16 cellular contexts compared by ENCODE assay signal in the genomic region with DNA sequence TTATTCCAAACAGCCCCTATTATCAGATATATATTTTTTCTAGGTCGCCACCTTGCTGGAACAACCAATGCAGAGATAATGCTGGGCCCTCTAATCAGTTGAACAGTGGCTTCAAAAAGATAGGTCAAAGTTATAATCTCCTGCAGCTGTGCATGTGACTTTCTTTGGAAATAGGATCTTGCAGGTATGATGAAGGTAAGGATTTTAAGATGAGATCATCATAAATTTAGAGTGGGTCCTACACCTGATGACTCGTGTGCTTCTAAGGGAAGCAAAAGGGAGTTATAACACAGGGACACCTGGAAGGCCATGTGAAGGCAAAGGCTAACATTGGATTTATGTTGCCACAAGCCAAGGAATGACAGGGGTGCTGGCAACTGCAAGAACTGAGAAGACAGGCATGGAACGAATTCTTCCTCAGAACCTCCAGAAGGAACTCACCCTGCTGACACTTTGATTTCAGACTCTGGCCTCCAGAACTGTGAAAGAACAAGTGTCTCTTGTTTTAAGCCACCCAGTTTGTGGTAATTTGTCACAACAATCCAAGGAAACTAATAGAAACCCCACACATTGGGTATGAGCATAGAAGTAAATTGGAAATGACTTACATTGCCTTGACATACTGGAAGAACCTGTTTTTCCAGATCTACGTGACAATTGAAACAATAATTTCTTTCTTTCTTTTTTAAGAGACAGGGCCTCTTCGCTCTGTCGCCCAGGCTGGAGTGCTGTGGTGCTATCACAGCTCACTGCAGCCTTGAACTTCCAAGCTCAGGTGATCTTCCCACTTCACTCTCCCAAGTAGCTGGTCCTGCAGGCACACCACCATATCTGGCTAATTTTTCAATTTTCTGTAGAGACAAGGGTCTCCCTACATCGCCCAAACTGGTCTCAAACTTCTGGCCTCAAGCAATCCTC. TPM values are rescaled to one million over a fixed set of nuclear protein-coding genes. Genes with fewer than 3 reads are reported as not detected.
DNase-seq lines count a peak whose midpoint lies in the region; ATAC-seq and TF ChIP-seq lines count a peak whose summit lies in the region.
"Had no signal": no experiment of that assay in that cellular context is flagged by ENCODE, and none has a peak within 500 bp of the region (broad histone marks: within the 10 kb centered on the region; RNA-seq: fewer than 3 reads in every experiment).

No MANE protein-coding gene starts in this region.

- intact Hi-C loops in colonic mucosa (cut with DNase I), result no loop called here

- peak overlapping the region; percentile 38; the same call in 1 of the 2 replicates for H2AFZ ChIP-seq in GM23338

- peaks cover 17% of the 10 kb centered on the region; the same call in 2 of the 3 replicates for H3K4me1 Mint-ChIP-seq in GM23338

- no peaks in the 10 kb centered on the region for H3K9me3 ChIP-seq in colonic mucosa
- H3K9me3 ChIP-seq: right lobe of liver had no signal

- H3K4me1 ChIP-seq in GM23338 (ENCODE audit: insufficient read depth) (peaks cover 18% of the 10 kb centered on the region), colonic mucosa (no peaks in the 10 kb centered on the region)

- no peaks in the 10 kb centered on the region for H4K20me1 ChIP-seq in GM23338 (replicated peaks; ENCODE audit: insufficient read depth)

- peak; percentile 43 for DNase-seq in GM23338 (ENCODE audit: low spot score)
- DNase-seq in NCI-H1417 treated with DMSO at 0.1 percent for 48 hours (lab: John Stamatoyannopoulos, UW), result peak; percentile 33
- peak; percentile 31 for DNase-seq in colonic mucosa
- peak; percentile 23 for DNase-seq in mucosa of gallbladder (ENCODE audit: low spot score)
- no peak for DNase-seq in nucleus accumbens (lab: John Stamatoyannopoulos, UW)
- DNase-seq in NCI-H1436 treated with DMSO at 0.1 percent for 48 hours (lab: John Stamatoyannopoulos, UW), result no peak
- DNase-seq: activated CD4-positive, CD25-positive, alpha-beta regulatory T cell; CD8-positive, alpha-beta T cell; effector memory CD8-positive, alpha-beta T cell; KG1; right lobe of liver; stomach had no signal

- no peak for TF ChIP-seq CTCF in GM23338 (conservative IDR thresholded peaks at IDR 0.05; ENCODE audit: low read depth in 2 of 2)
- TF ChIP-seq CTCF in colonic mucosa (IDR thresholded peaks at IDR 0.05), result no peak

- no peak overlapping the region for H3K27ac Mint-ChIP-seq in GM23338
- H3K27ac Mint-ChIP-seq: CD8-positive, alpha-beta T cell; effector memory CD8-positive, alpha-beta T cell had no signal

- peaks cover 20% of the 10 kb centered on the region for H3K9me2 ChIP-seq in GM23338 (ENCODE audit: insufficient read depth)

- H3K36me3 Mint-ChIP-seq in GM23338 (ENCODE audit: low read depth), result no peaks in the 10 kb centered on the region; the same call in 2 of the 3 replicates
- H3K36me3 Mint-ChIP-seq: CD8-positive, alpha-beta T cell had no signal

- no peak for ATAC-seq in GM23338
- ATAC-seq in HG03039 (IDR thresholded peaks at IDR 0.05; ENCODE audit: unreplicated experiment), result no peak
- ATAC-seq in GM18907 (IDR thresholded peaks at IDR 0.05; ENCODE audit: unreplicated experiment), result no peak
- ATAC-seq: CD8-positive, alpha-beta T cell; effector memory CD8-positive, alpha-beta T cell had no signal

- no peaks in the 10 kb centered on the region for H3K36me3 ChIP-seq in GM23338 (ENCODE audit: insufficient read depth)
- H3K36me3 ChIP-seq in colonic mucosa, result no peaks in the 10 kb centered on the region
- H3K36me3 ChIP-seq: cardiac muscle cell, right lobe of liver, stomach had no signal

- H3K27me3 ChIP-seq in GM23338 (ENCODE audit: insufficient read depth), result no peaks in the 10 kb centered on the region
- no peaks in the 10 kb centered on the region for H3K27me3 ChIP-seq in colonic mucosa
- H3K27me3 ChIP-seq: right lobe of liver, SJSA1, stomach had no signal

- no peaks in the 10 kb centered on the region for H3F3A ChIP-seq in GM23338 (replicated peaks; ENCODE audit: low read depth)

- H3K79me2 ChIP-seq in GM23338 (replicated peaks; ENCODE audit: insufficient read depth), result no peaks in the 10 kb centered on the region

- H3K9me3 Mint-ChIP-seq in GM23338, result peaks cover 7% of the 10 kb centered on the region; the same call in 2 of the 3 replicates
- H3K9me3 Mint-ChIP-seq: effector memory CD8-positive, alpha-beta T cell had no signal

- peak overlapping the region in 1 of 2 donors; percentile 43 for H3K9ac ChIP-seq in colonic mucosa (ENCODE audit: low read depth in 2 of 2, low read length in 2 of 2)

- no peak overlapping the region for H3K4me3 Mint-ChIP-seq in GM23338
- H3K4me3 Mint-ChIP-seq: CD8-positive, alpha-beta T cell; effector memory CD8-positive, alpha-beta T cell had no signal

- peaks cover 3% of the 10 kb centered on the region for H3K27me3 Mint-ChIP-seq in GM23338 (ENCODE audit: insufficient read depth, low read depth, poor library complexity)

- H3K4me3 ChIP-seq in GM23338 (no peak overlapping the region), colonic mucosa (no peak overlapping the region)
- H3K4me3 ChIP-seq: cardiac muscle cell, right lobe of liver, SJSA1, stomach had no signal

- H3K4me2 ChIP-seq in GM23338, result peak overlapping the region; percentile 8; the same call in 1 of the 2 replicates

- H3K27ac ChIP-seq in GM23338 (ENCODE audit: low read depth) (no peak overlapping the region), colonic mucosa (peak overlapping the region; percentile 30)
- H3K27ac ChIP-seq: cardiac muscle cell, right lobe of liver, SJSA1, stomach had no signal

TF ChIP-seq in GM23338, 12 proteins besides CTCF, POLR2A, EP300 and RAD21 (continues in another document):
- no peak for TF ChIP-seq POLR2AphosphoS5 (IDR thresholded peaks at IDR 0.05; ENCODE audit: low read depth)
- TF ChIP-seq STAT1 (IDR thresholded peaks at IDR 0.05; ENCODE audit: unreplicated experiment), result no peak
- TF ChIP-seq ZNF331 (CRISPR knock-in tag; IDR thresholded peaks at IDR 0.05; ENCODE audit: low read depth), result no peak
- no peak for TF ChIP-seq NANOG (IDR thresholded peaks at IDR 0.05; ENCODE audit: borderline replicate concordance)
- TF ChIP-seq CREB1 (CRISPR knock-in tag; IDR thresholded peaks at IDR 0.05; ENCODE audit: low read depth), result no peak
- TF ChIP-seq EZH2phosphoT487 (IDR thresholded peaks at IDR 0.05; ENCODE audit: unreplicated experiment), result no peak
- TF ChIP-seq JUNB (IDR thresholded peaks at IDR 0.05; ENCODE audit: unreplicated experiment), result no peak
- TF ChIP-seq, protein P1, sequence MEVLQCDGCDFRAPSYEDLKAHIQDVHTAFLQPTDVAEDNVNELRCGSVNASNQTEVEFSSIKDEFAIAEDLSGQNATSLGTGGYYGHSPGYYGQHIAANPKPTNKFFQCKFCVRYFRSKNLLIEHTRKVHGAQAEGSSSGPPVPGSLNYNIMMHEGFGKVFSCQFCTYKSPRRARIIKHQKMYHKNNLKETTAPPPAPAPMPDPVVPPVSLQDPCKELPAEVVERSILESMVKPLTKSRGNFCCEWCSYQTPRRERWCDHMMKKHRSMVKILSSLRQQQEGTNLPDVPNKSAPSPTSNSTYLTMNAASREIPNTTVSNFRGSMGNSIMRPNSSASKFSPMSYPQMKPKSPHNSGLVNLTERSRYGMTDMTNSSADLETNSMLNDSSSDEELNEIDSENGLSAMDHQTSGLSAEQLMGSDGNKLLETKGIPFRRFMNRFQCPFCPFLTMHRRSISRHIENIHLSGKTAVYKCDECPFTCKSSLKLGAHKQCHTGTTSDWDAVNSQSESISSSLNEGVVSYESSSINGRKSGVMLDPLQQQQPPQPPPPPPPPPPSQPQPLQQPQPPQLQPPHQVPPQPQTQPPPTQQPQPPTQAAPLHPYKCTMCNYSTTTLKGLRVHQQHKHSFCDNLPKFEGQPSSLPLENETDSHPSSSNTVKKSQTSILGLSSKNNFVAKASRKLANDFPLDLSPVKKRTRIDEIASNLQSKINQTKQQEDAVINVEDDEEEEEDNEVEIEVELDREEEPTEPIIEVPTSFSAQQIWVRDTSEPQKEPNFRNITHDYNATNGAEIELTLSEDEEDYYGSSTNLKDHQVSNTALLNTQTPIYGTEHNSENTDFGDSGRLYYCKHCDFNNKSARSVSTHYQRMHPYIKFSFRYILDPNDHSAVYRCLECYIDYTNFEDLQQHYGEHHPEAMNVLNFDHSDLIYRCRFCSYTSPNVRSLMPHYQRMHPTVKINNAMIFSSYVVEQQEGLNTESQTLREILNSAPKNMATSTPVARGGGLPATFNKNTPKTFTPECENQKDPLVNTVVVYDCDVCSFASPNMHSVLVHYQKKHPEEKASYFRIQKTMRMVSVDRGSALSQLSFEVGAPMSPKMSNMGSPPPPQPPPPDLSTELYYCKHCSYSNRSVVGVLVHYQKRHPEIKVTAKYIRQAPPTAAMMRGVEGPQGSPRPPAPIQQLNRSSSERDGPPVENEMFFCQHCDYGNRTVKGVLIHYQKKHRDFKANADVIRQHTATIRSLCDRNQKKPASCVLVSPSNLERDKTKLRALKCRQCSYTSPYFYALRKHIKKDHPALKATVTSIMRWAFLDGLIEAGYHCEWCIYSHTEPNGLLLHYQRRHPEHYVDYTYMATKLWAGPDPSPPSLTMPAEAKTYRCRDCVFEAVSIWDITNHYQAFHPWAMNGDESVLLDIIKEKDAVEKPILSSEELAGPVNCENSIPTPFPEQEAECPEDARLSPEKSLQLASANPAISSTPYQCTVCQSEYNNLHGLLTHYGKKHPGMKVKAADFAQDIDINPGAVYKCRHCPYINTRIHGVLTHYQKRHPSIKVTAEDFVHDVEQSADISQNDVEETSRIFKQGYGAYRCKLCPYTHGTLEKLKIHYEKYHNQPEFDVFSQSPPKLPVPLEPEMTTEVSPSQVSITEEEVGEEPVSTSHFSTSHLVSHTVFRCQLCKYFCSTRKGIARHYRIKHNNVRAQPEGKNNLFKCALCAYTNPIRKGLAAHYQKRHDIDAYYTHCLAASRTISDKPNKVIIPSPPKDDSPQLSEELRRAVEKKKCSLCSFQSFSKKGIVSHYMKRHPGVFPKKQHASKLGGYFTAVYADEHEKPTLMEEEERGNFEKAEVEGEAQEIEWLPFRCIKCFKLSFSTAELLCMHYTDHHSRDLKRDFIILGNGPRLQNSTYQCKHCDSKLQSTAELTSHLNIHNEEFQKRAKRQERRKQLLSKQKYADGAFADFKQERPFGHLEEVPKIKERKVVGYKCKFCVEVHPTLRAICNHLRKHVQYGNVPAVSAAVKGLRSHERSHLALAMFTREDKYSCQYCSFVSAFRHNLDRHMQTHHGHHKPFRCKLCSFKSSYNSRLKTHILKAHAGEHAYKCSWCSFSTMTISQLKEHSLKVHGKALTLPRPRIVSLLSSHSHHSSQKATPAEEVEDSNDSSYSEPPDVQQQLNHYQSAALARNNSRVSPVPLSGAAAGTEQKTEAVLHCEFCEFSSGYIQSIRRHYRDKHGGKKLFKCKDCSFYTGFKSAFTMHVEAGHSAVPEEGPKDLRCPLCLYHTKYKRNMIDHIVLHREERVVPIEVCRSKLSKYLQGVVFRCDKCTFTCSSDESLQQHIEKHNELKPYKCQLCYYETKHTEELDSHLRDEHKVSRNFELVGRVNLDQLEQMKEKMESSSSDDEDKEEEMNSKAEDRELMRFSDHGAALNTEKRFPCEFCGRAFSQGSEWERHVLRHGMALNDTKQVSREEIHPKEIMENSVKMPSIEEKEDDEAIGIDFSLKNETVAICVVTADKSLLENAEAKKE (CRISPR knock-in tag; IDR thresholded peaks at IDR 0.05), result no peak

RNA-seq across cellular contexts. Expression of gene CCDC71L, which starts 34.3 kb away (rescaled TPM):
- total RNA-seq in GM23338 (2014; rRNA removed; shearing (Covaris generic)), result 19.1 and 32.3 TPM in 2 replicates
- polyA plus RNA-seq in GM23338 (2016; fragmentation: Nextera tagmentation; extraction: Ambion mirVana), result 8.4 and 9.8 TPM in 2 replicates
- 10 to 100 TPM; 21.3 to 21.6 TPM for total RNA-seq in colonic mucosa
- total RNA-seq in mucosa of gallbladder, result 20.4 TPM

Comparison
In these comparisons a context has a peak if more than half of its experiments do, and no peak if none do; other contexts are left out.
1. DNase-seq: peak in GM23338 (single experiment), NCI-H1417 treated with DMSO at 0.1 percent for 48 hours (single experiment), colonic mucosa (single experiment) and mucosa of gallbladder (single experiment); none in nucleus accumbens (0 of 56) and NCI-H1436 treated with DMSO at 0.1 percent for 48 hours (single experiment).